15 cellular contexts compared by ENCODE assay signal in genomic region chr14:100580316-100581227, GRCh38. TPM values are rescaled to one million over a fixed set of nuclear protein-coding genes. Genes with fewer than 3 reads are reported as not detected.
DNase-seq lines count a peak whose midpoint lies in the region; ATAC-seq and TF ChIP-seq lines count a peak whose summit lies in the region.
"Had no signal": no experiment of that assay in that cellular context is flagged by ENCODE, and none has a peak within 500 bp of the region (broad histone marks: within the 10 kb centered on the region; RNA-seq: fewer than 3 reads in every experiment).

No MANE protein-coding gene starts in this region.

- CTCF ChIA-PET in activated CD8-positive, alpha-beta T cell treated with anti-CD3 and anti-CD28 coated beads for 36 hours (lab: Charles Lee) = no interaction called here
- CTCF ChIA-PET in activated CD8-positive, alpha-beta T cell treated with anti-CD3 and anti-CD28 coated beads, Interleukin-2, amount 10 ng/mL, durations not matched to agents 7 days and 5 days (lab: Charles Lee) = no interaction called here

- no peaks in the 10 kb centered on the region for H3K27me3 Mint-ChIP-seq in activated CD8-positive, alpha-beta T cell treated with anti-CD3 and anti-CD28 coated beads for 36 hours
- peaks cover 5% of the 10 kb centered on the region for H3K27me3 Mint-ChIP-seq in activated CD8-positive, alpha-beta T cell treated with anti-CD3 and anti-CD28 coated beads, Interleukin-2, amount 10 ng/mL, durations not matched to agents 7 days and 5 days (ENCODE audit: low read depth)
- peaks cover 14 to 24% (median 21%) of the 10 kb centered on the region in 3 donors for H3K27me3 Mint-ChIP-seq in CD14-positive monocyte (ENCODE audit: low read depth in 3 of 3)

- TF ChIP-seq EP300 in gastroesophageal sphincter (IDR thresholded peaks at IDR 0.05) = no peak

- POLR2A ChIA-PET in activated CD8-positive, alpha-beta T cell treated with anti-CD3 and anti-CD28 coated beads for 36 hours (lab: Charles Lee) = interaction anchor here (0.9 kb wide), 1 partner anchor 11 kb away, joined by 3 read pairs; no protein-coding TSS in a partner anchor
- POLR2A ChIA-PET in activated CD8-positive, alpha-beta T cell treated with anti-CD3 and anti-CD28 coated beads, Interleukin-2, amount 10 ng/mL, durations not matched to agents 7 days and 5 days (lab: Charles Lee) = no interaction called here

- no peak for TF ChIP-seq POLR2A in gastroesophageal sphincter (IDR thresholded peaks at IDR 0.05)

- H3K27ac Mint-ChIP-seq in activated CD8-positive, alpha-beta T cell treated with anti-CD3 and anti-CD28 coated beads for 36 hours = no peak overlapping the region
- no peak overlapping the region for H3K27ac Mint-ChIP-seq in activated CD8-positive, alpha-beta T cell treated with anti-CD3 and anti-CD28 coated beads, Interleukin-2, amount 10 ng/mL, durations not matched to agents 7 days and 5 days
- no peak overlapping the region for H3K27ac Mint-ChIP-seq in CD14-positive monocyte

- no peaks in the 10 kb centered on the region for H3K9me3 Mint-ChIP-seq in activated CD8-positive, alpha-beta T cell treated with anti-CD3 and anti-CD28 coated beads for 36 hours
- no peaks in the 10 kb centered on the region for H3K9me3 Mint-ChIP-seq in activated CD8-positive, alpha-beta T cell treated with anti-CD3 and anti-CD28 coated beads, Interleukin-2, amount 10 ng/mL, durations not matched to agents 7 days and 5 days (ENCODE audit: insufficient read depth)
- peaks cover 0 to 12% (median 5%) of the 10 kb centered on the region in 7 donors for H3K9me3 Mint-ChIP-seq in CD14-positive monocyte

- WGBS in gastroesophageal sphincter (ENCODE audit: low coverage in 1 of 2), 2 donors = 87 to 94% methylated on average over 6 to 7 of the region's 14 CpGs

- ATAC-seq in activated CD8-positive, alpha-beta T cell treated with anti-CD3 and anti-CD28 coated beads for 36 hours = no peak
- ATAC-seq in activated CD8-positive, alpha-beta T cell treated with anti-CD3 and anti-CD28 coated beads, Interleukin-2, amount 10 ng/mL, durations not matched to agents 7 days and 5 days = no peak
- ATAC-seq in gastroesophageal sphincter = no peak

- TF ChIP-seq CTCF in activated CD8-positive, alpha-beta T cell treated with anti-CD3 and anti-CD28 coated beads for 36 hours (IDR thresholded peaks at IDR 0.05) = no peak
- TF ChIP-seq CTCF in CD14-positive monocyte (IDR thresholded peaks at IDR 0.05) (no peak), left ventricle myocardium inferior (IDR thresholded peaks at IDR 0.05; ENCODE audit: borderline replicate concordance) (no peak), gastroesophageal sphincter (IDR thresholded peaks at IDR 0.05) (no peak)

- H3K4me3 ChIP-seq in left ventricle myocardium inferior = no peak overlapping the region
- no peak overlapping the region for H3K4me3 ChIP-seq in gastroesophageal sphincter

- H3K27me3 ChIP-seq in left ventricle myocardium inferior (ENCODE audit: low read depth) (peaks cover 24% of the 10 kb centered on the region), gastroesophageal sphincter (peaks cover under 1% of the 10 kb centered on the region)

- no peaks in the 10 kb centered on the region for H3K36me3 Mint-ChIP-seq in activated CD8-positive, alpha-beta T cell treated with anti-CD3 and anti-CD28 coated beads for 36 hours (ENCODE audit: low read depth)
- no peaks in the 10 kb centered on the region for H3K36me3 Mint-ChIP-seq in activated CD8-positive, alpha-beta T cell treated with anti-CD3 and anti-CD28 coated beads, Interleukin-2, amount 10 ng/mL, durations not matched to agents 7 days and 5 days (ENCODE audit: low read depth)
- no peaks in the 10 kb centered on the region for H3K36me3 Mint-ChIP-seq in CD14-positive monocyte

- no peaks in the 10 kb centered on the region for H3K4me1 Mint-ChIP-seq in activated CD8-positive, alpha-beta T cell treated with anti-CD3 and anti-CD28 coated beads for 36 hours (ENCODE audit: low read depth)
- H3K4me1 Mint-ChIP-seq in activated CD8-positive, alpha-beta T cell treated with anti-CD3 and anti-CD28 coated beads, Interleukin-2, amount 10 ng/mL, durations not matched to agents 7 days and 5 days (ENCODE audit: low read depth) = no peaks in the 10 kb centered on the region
- peaks cover 8% of the 10 kb centered on the region for H3K4me1 Mint-ChIP-seq in CD14-positive monocyte

- DNase-seq in activated CD8-positive, alpha-beta T cell treated with anti-CD3 and anti-CD28 coated beads for 36 hours = peak; percentile 1
- DNase-seq in activated CD8-positive, alpha-beta T cell treated with anti-CD3 and anti-CD28 coated beads, Interleukin-2, amount 10 ng/mL, durations not matched to agents 7 days and 5 days = no peak
- DNase-seq in CD14-positive monocyte (ENCODE audit: low spot score) = peak; percentile 41
- DNase-seq in left ventricle myocardium inferior = peak; percentile 6
- DNase-seq in posterior vena cava (ENCODE audit: low spot score) = peak; percentile 54
- DNase-seq in stimulated activated CD4-positive, alpha-beta T cell treated with anti-CD3 and anti-CD28 coated beads, Interleukin-12 subunit alpha, Interleukin-12 subunit beta, amount 100 ng/mL, for 4 hours = no peak
- DNase-seq in OCI-M2 (lab: John Stamatoyannopoulos, UW; ENCODE audit: unreplicated experiment) = no peak
- DNase-seq: Karpas-422, MM.1S, NCI-H1930, NCI-H2171, NCI-H446 treated with DMSO at 0.1 percent for 48 hours, NCI-H748 treated with DMSO at 0.1 percent for 48 hours, SHP77 treated with DMSO at 0.1 percent for 48 hours had no signal

- intact Hi-C loops in activated CD8-positive, alpha-beta T cell treated with anti-CD3 and anti-CD28 coated beads for 36 hours (cut with micrococcal nuclease) = no loop called here
- intact Hi-C loops in CD14-positive monocyte (cut with micrococcal nuclease) = no loop called here
- intact Hi-C loops in left ventricle myocardium inferior (cut with micrococcal nuclease) = no loop called here
- intact Hi-C loops in posterior vena cava (cut with DNase I) = no loop called here

- H3K4me1 ChIP-seq in left ventricle myocardium inferior (no peaks in the 10 kb centered on the region), gastroesophageal sphincter (no peaks in the 10 kb centered on the region)

- no peak overlapping the region for H3K4me3 Mint-ChIP-seq in activated CD8-positive, alpha-beta T cell treated with anti-CD3 and anti-CD28 coated beads for 36 hours
- no peak overlapping the region for H3K4me3 Mint-ChIP-seq in activated CD8-positive, alpha-beta T cell treated with anti-CD3 and anti-CD28 coated beads, Interleukin-2, amount 10 ng/mL, durations not matched to agents 7 days and 5 days
- H3K4me3 Mint-ChIP-seq in CD14-positive monocyte = no peak overlapping the region

- H3K27ac ChIP-seq in left ventricle myocardium inferior (replicated peaks) (no peak overlapping the region), gastroesophageal sphincter (no peak overlapping the region)

- H3K9me3 ChIP-seq in left ventricle myocardium inferior (replicated peaks) = peaks cover 9% of the 10 kb centered on the region
- H3K9me3 ChIP-seq in gastroesophageal sphincter = no peaks in the 10 kb centered on the region

- no peaks in the 10 kb centered on the region for H3K36me3 ChIP-seq in left ventricle myocardium inferior
- H3K36me3 ChIP-seq in gastroesophageal sphincter = no peaks in the 10 kb centered on the region

RNA-seq across cellular contexts. Expression of gene BEGAIN, which starts 6.6 kb away (rescaled TPM):
- 1 to 10 TPM; 5.5 to 6.0 TPM for total RNA-seq in activated CD8-positive, alpha-beta T cell treated with anti-CD3 and anti-CD28 coated beads for 36 hours
- total RNA-seq in activated CD8-positive, alpha-beta T cell treated with anti-CD3 and anti-CD28 coated beads, Interleukin-2, amount 10 ng/mL, durations not matched to agents 7 days and 5 days = 1 to 10 TPM in 1 of 2 experiments, under 1 TPM in 1; 0.70 to 1.2 TPM
- polyA plus RNA-seq in CD14-positive monocyte = under 1 TPM in 1 of 2 donors, not detected in 1; 0.25 TPM
- total RNA-seq in left ventricle myocardium inferior = 1.9 TPM
- total RNA-seq in posterior vena cava = 1 to 10 TPM in 1 of 2 donors, under 1 TPM in 1; 0.56 to 1.2 TPM
- total RNA-seq in gastroesophageal sphincter = 1 to 10 TPM; 3.9 to 5.6 (median 4.2) TPM

Comparison
In these comparisons a context has a peak if more than half of its experiments do, and no peak if none do; other contexts are left out.
1. DNase-seq: peak in activated CD8-positive, alpha-beta T cell treated with anti-CD3 and anti-CD28 coated beads for 36 hours (single experiment), CD14-positive monocyte (single experiment), left ventricle myocardium inferior (single experiment) and posterior vena cava (single experiment); none in activated CD8-positive, alpha-beta T cell treated with anti-CD3 and anti-CD28 coated beads, Interleukin-2, amount 10 ng/mL, durations not matched to agents 7 days and 5 days (single experiment), stimulated activated CD4-positive, alpha-beta T cell treated with anti-CD3 and anti-CD28 coated beads, Interleukin-12 subunit alpha, Interleukin-12 subunit beta, amount 100 ng/mL, for 4 hours (single experiment) and OCI-M2 (single experiment).